ENCODE assay signal across 28 cellular contexts in genomic region chr7:157514746-157515145, GRCh38.
"Had no signal": no experiment of that assay in that cellular context is flagged by ENCODE, and none has a peak within 500 bp of the region (broad histone marks: within the 10 kb centered on the region; RNA-seq: fewer than 3 reads in every experiment).

No MANE protein-coding gene starts in this region.

- H3K4me3 ChIP-seq: breast epithelium, esophagus squamous epithelium, skin epidermis, thyroid gland, upper lobe of left lung had no signal

- H3K27ac Mint-ChIP-seq: mesothelial cell of epicardium; naive B cell; progenitor cell of endocrine pancreas; stimulated activated memory B cell treated with anti-CD40 and anti-IgM and Interleukin-4, amounts not matched to agents 10 μg/mL and 1 μg/mL and 100 μg/mL, for 72 hours; stimulated activated naive CD8-positive, alpha-beta T cell treated with anti-CD3 and anti-CD28 coated beads, Interleukin-15, amount 100 ng/mL, for 72 hours had no signal

- H3K27ac ChIP-seq: breast epithelium, epithelial cell of prostate, esophagus squamous epithelium, skin epidermis, thyroid gland, upper lobe of left lung had no signal

- FAIRE-seq: colon, endometrium, keratinocyte had no signal

- H3K4me1 Mint-ChIP-seq: activated T-helper 17 cell treated with anti-CD3 and anti-CD28 coated beads, Interleukin-2, amount 50 U/mL, for 72 hours; central memory CD8-positive, alpha-beta T cell; mesothelial cell of epicardium; stimulated activated memory B cell treated with anti-CD40 and anti-IgM and Interleukin-4, amounts not matched to agents 10 μg/mL and 1 μg/mL and 100 μg/mL, for 72 hours; stimulated activated naive CD8-positive, alpha-beta T cell treated with anti-CD3 and anti-CD28 coated beads, Interleukin-15, amount 100 ng/mL, for 72 hours had no signal

- H3K4me1 ChIP-seq: breast epithelium, esophagus squamous epithelium, thyroid gland, upper lobe of left lung had no signal

- H3K9me3 Mint-ChIP-seq: activated naive CD4-positive, alpha-beta T cell treated with anti-CD3 and anti-CD28 coated beads, Interleukin-2, amount 50 U/mL, for 72 hours; activated T-cell treated with anti-CD3 and anti-CD28 coated beads, Interleukin-2, amount 50 U/mL, for 4 hours; activated T-helper 17 cell treated with anti-CD3 and anti-CD28 coated beads, Interleukin-2, amount 50 U/mL, for 72 hours; central memory CD8-positive, alpha-beta T cell; mesothelial cell of epicardium; stimulated activated naive CD8-positive, alpha-beta T cell treated with anti-CD3 and anti-CD28 coated beads, Interleukin-15, amount 100 ng/mL, for 72 hours had no signal

- H3K36me3 ChIP-seq: breast epithelium, esophagus squamous epithelium, thyroid gland, upper lobe of left lung had no signal

- ATAC-seq: activated naive CD4-positive, alpha-beta T cell treated with anti-CD3 and anti-CD28 coated beads, Interleukin-2, amount 50 U/mL, for 72 hours; activated T-cell treated with anti-CD3 and anti-CD28 coated beads, Interleukin-2, amount 50 U/mL, for 4 hours; activated T-helper 17 cell treated with anti-CD3 and anti-CD28 coated beads, Interleukin-2, amount 50 U/mL, for 72 hours; left cardiac atrium; sciatic nerve; stimulated activated naive CD8-positive, alpha-beta T cell treated with anti-CD3 and anti-CD28 coated beads, Interleukin-15, amount 100 ng/mL, for 72 hours had no signal

- DNase-seq: activated CD4-positive, alpha-beta T cell treated with anti-CD3 and anti-CD28 coated beads for 4 hours; activated CD4-positive, alpha-beta T cell treated with anti-CD3 and anti-CD28 coated beads, Interleukin-2, amount 50 U/mL, for 4 hours; activated naive CD4-positive, alpha-beta T cell; activated T-cell treated with anti-CD3 and anti-CD28 coated beads, Interleukin-2, amount 50 U/mL, for 4 hours; effector CD8-positive, alpha-beta T cell; esophagus squamous epithelium; foreskin melanocyte; glutamatergic neuron; left cardiac atrium; naive B cell; stimulated activated CD4-positive, alpha-beta T cell treated with anti-CD3 and anti-CD28 coated beads, Interleukin-4, amount 100 ng/mL, for 24 hours; stimulated activated naive CD8-positive, alpha-beta T cell treated with anti-CD3 and anti-CD28 coated beads, Interleukin-15, amount 100 ng/mL, for 72 hours; T-helper 1 cell; thyroid gland had no signal

- H3K9me3 ChIP-seq: esophagus squamous epithelium, thyroid gland, upper lobe of left lung had no signal

- H3K27me3 ChIP-seq: thyroid gland, upper lobe of left lung had no signal

- H3K4me3 Mint-ChIP-seq: activated T-cell treated with anti-CD3 and anti-CD28 coated beads, Interleukin-2, amount 50 U/mL, for 4 hours; activated T-helper 17 cell treated with anti-CD3 and anti-CD28 coated beads, Interleukin-2, amount 50 U/mL, for 72 hours; central memory CD8-positive, alpha-beta T cell; mesothelial cell of epicardium; stimulated activated memory B cell treated with anti-CD40 and anti-IgM and Interleukin-4, amounts not matched to agents 10 μg/mL and 1 μg/mL and 100 μg/mL, for 72 hours; stimulated activated naive CD8-positive, alpha-beta T cell treated with anti-CD3 and anti-CD28 coated beads, Interleukin-15, amount 100 ng/mL, for 72 hours had no signal

- H3K36me3 Mint-ChIP-seq: mesothelial cell of epicardium; naive B cell; stimulated activated memory B cell treated with anti-CD40 and anti-IgM and Interleukin-4, amounts not matched to agents 10 μg/mL and 1 μg/mL and 100 μg/mL, for 72 hours had no signal
